27 cellular contexts compared by ENCODE assay signal in genomic region chr18:41490861-41491260, GRCh38.
"Had no signal": no experiment of that assay in that cellular context is flagged by ENCODE, and none has a peak within 500 bp of the region (broad histone marks: within the 10 kb centered on the region; RNA-seq: fewer than 3 reads in every experiment).

No MANE protein-coding gene starts in this region.

- H3K4me3 ChIP-seq: ascending aorta, cardiac muscle cell, SJCRH30, SK-N-MC had no signal

- H3K27me3 Mint-ChIP-seq: activated CD4-positive, alpha-beta T cell treated with anti-CD3 and anti-CD28 coated beads, Interleukin-2, amount 10 ng/mL, durations not matched to agents 24 days and 14 days; activated CD8-positive, alpha-beta T cell treated with anti-CD3 and anti-CD28 coated beads for 36 hours; activated naive CD4-positive, alpha-beta T cell treated with anti-CD3 and anti-CD28 coated beads, Interleukin-2, amount 50 U/mL, for 24 hours; activated naive CD8-positive, alpha-beta T cell treated with anti-CD3 and anti-CD28 coated beads, Interleukin-2, amount 10 ng/mL, durations not matched to agents 7 days and 5 days; central memory CD8-positive, alpha-beta T cell; IgD-negative memory B cell had no signal

- H3K4me1 Mint-ChIP-seq: activated CD4-positive, alpha-beta T cell treated with anti-CD3 and anti-CD28 coated beads, Interleukin-2, amount 10 ng/mL, durations not matched to agents 24 days and 14 days; activated naive CD4-positive, alpha-beta T cell treated with anti-CD3 and anti-CD28 coated beads, Interleukin-2, amount 50 U/mL, for 24 hours; activated naive CD8-positive, alpha-beta T cell treated with anti-CD3 and anti-CD28 coated beads, Interleukin-2, amount 10 ng/mL, durations not matched to agents 7 days and 5 days; central memory CD8-positive, alpha-beta T cell; IgD-negative memory B cell had no signal

- H3K9me3 ChIP-seq: ascending aorta, SJCRH30 had no signal

- H3K36me3 ChIP-seq: ascending aorta, cardiac muscle cell, SJCRH30 had no signal

- H3K36me3 Mint-ChIP-seq: activated naive CD4-positive, alpha-beta T cell treated with anti-CD3 and anti-CD28 coated beads, Interleukin-2, amount 50 U/mL, for 24 hours; activated naive CD8-positive, alpha-beta T cell treated with anti-CD3 and anti-CD28 coated beads, Interleukin-2, amount 10 ng/mL, durations not matched to agents 7 days and 5 days; IgD-negative memory B cell had no signal

- H3K27ac Mint-ChIP-seq: activated CD4-positive, alpha-beta T cell treated with anti-CD3 and anti-CD28 coated beads, Interleukin-2, amount 10 ng/mL, durations not matched to agents 24 days and 14 days; activated CD8-positive, alpha-beta T cell treated with anti-CD3 and anti-CD28 coated beads for 36 hours; activated naive CD8-positive, alpha-beta T cell treated with anti-CD3 and anti-CD28 coated beads, Interleukin-2, amount 10 ng/mL, durations not matched to agents 7 days and 5 days; activated T-helper 2 cell treated with anti-CD3 and anti-CD28 coated beads, Interferon-gamma antibody, Interleukin-2, Interleukin-4, amounts not matched to agents 10 μg/mL and 5 μg/mL and 100 μg/mL, durations not matched to agents 14 hours and 24 hours and 36 hours; IgD-negative memory B cell had no signal

- H3K4me3 Mint-ChIP-seq: activated CD4-positive, alpha-beta T cell treated with anti-CD3 and anti-CD28 coated beads, Interleukin-2, amount 10 ng/mL, durations not matched to agents 24 days and 14 days; activated CD8-positive, alpha-beta T cell treated with anti-CD3 and anti-CD28 coated beads for 36 hours; activated naive CD4-positive, alpha-beta T cell treated with anti-CD3 and anti-CD28 coated beads, Interleukin-2, amount 50 U/mL, for 24 hours; activated naive CD8-positive, alpha-beta T cell treated with anti-CD3 and anti-CD28 coated beads, Interleukin-2, amount 10 ng/mL, durations not matched to agents 7 days and 5 days; central memory CD8-positive, alpha-beta T cell; IgD-negative memory B cell had no signal

- DNase-seq: activated CD4-positive, alpha-beta T cell treated with anti-CD3 and anti-CD28 coated beads, Interleukin-2, amount 10 ng/mL, durations not matched to agents 24 days and 14 days; activated CD4-positive, alpha-beta T cell treated with anti-CD3 and anti-CD28 coated beads, Interleukin-2, amount 50 U/mL, for 4 hours; activated CD8-positive, alpha-beta T cell treated with anti-CD3 and anti-CD28 coated beads for 36 hours; activated gamma-delta T cell; activated naive CD4-positive, alpha-beta T cell treated with Interleukin-2 at 50 U/mL for 16 hours; activated naive CD8-positive, alpha-beta T cell treated with anti-CD3 and anti-CD28 coated beads, Interleukin-2, amount 10 ng/mL, durations not matched to agents 7 days and 5 days; activated T-cell treated with anti-CD3 and anti-CD28 coated beads, Interleukin-2, amount 50 U/mL, for 1 hour; amygdala; Karpas-422; KBM-7; NCI-H1105; NCI-H1436; NCI-H187; NCI-H2029 treated with DMSO at 0.1 percent for 48 hours; NCI-H2107; NCI-H524; NCI-H82; SHP77; SJCRH30; T1000 had no signal

- H3K27ac ChIP-seq: ascending aorta, cardiac muscle cell, SJCRH30, SK-N-MC had no signal

- H3K27me3 ChIP-seq: ascending aorta, cardiac muscle cell, SJCRH30 had no signal
